In genomic region chr6:52995913-52996685, GRCh38 we compare ENCODE assay signal across 8 cellular contexts. TPM values are rescaled to one million over a fixed set of nuclear protein-coding genes. Genes with fewer than 3 reads are reported as not detected.
A peak's percentile ranks its signal among the peaks of the same experiment; 100 is the strongest.
DNase-seq lines count a peak whose midpoint lies in the region; ATAC-seq, FAIRE-seq and TF ChIP-seq lines count a peak whose summit lies in the region.

No MANE protein-coding gene starts in this region.

- H3K4me3 ChIP-seq in Karpas-422 (ENCODE audit: low read length) (peak overlapping the region; percentile 45), breast epithelium (peak overlapping the region; percentile 13 to 77 (median 74))

- H3K79me2 ChIP-seq in Karpas-422 (ENCODE audit: low read length), result no peaks in the 10 kb centered on the region

- peaks cover 0 to 5% of the 10 kb centered on the region in 2 donors for H3K27me3 Mint-ChIP-seq in T-cell

- H3K27me3 ChIP-seq in Karpas-422 (ENCODE audit: low read length) (no peaks in the 10 kb centered on the region), breast epithelium (no peaks in the 10 kb centered on the region)

- H3K9me2 ChIP-seq in Karpas-422 (replicated peaks; ENCODE audit: insufficient read depth, low read length), result no peaks in the 10 kb centered on the region

- H3K4me2 ChIP-seq in Karpas-422 (ENCODE audit: low read depth, low read length, poor library complexity, severe bottlenecking), result peak overlapping the region; percentile 74

- in situ Hi-C loops in Caki2 (cut with HindIII; ENCODE audit: low pct_unique_long_range_greater_than_20kb, low sequenced_read_pairs), result no loop called here

- H4K20me1 ChIP-seq in Karpas-422 (ENCODE audit: insufficient read depth, low read depth, low read length), result no peaks in the 10 kb centered on the region

- H3K27ac ChIP-seq in Karpas-422 (ENCODE audit: low read length) (no peak overlapping the region), breast epithelium (peak overlapping the region; percentile 95 to 96)

- DNase-seq in Caki2 (ENCODE audit: low read depth) (peak; percentile 77), Karpas-422 (peak; percentile 86), T-cell (peak in 27 of 34 experiments; percentile 4 to 51 (median 16)), breast epithelium (ENCODE audit: low spot score in 2 of 2) (peak in 1 of 2 donors; percentile 62), kidney tubule cell (ENCODE audit: low spot score) (peak; percentile 89), frontal cortex (ENCODE audit: low spot score in 2 of 2) (no peak), NCI-H1417 treated with DMSO at 0.1 percent for 48 hours (lab: John Stamatoyannopoulos, UW) (no peak)
- peak; percentile 35 for DNase-seq in stimulated activated CD4-positive, alpha-beta T cell treated with anti-CD3 and anti-CD28 coated beads, Interleukin-4, amount 100 ng/mL, for 24 hours

- CTCF ChIA-PET in T-cell (lab: Charles Lee), result interaction anchor here (0.6 to 2.5 kb wide), 12 partner anchors 12 to 656 kb away, joined by 3 to 17 read pairs (median 4); partner anchors contain the start of gene FBXO9 (in 1 of the 2)

- peaks cover 14 to 33% (median 29%) of the 10 kb centered on the region in 3 donors for H3K4me1 Mint-ChIP-seq in T-cell

- no peak for FAIRE-seq in frontal cortex (lab: Jason Lieb, UNC)

- H3K36me3 ChIP-seq in Karpas-422 (ENCODE audit: insufficient read depth, low read length) (no peaks in the 10 kb centered on the region), breast epithelium (no peaks in the 10 kb centered on the region)

- H3K9me3 Mint-ChIP-seq in T-cell, result no peaks in the 10 kb centered on the region

- intact Hi-C loops in breast epithelium (cut with DNase I; ENCODE audit: low total_unique reads), result no loop called here

- no peaks in the 10 kb centered on the region for H3K36me3 Mint-ChIP-seq in T-cell

- no peak overlapping the region; the same call in 1 of the 2 replicates for H2AFZ ChIP-seq in Karpas-422 (ENCODE audit: low read length)

- H3K4me1 ChIP-seq in Karpas-422 (ENCODE audit: low read length) (peaks cover 15% of the 10 kb centered on the region), breast epithelium (no peaks in the 10 kb centered on the region)

- POLR2A ChIA-PET in T-cell (lab: Charles Lee), result interaction anchor here in 1 of 2 donors (1.4 kb wide), 1 partner anchor 12 kb away, joined by 7 read pairs; no protein-coding TSS in a partner anchor

- TF ChIP-seq CTCF in breast epithelium (IDR thresholded peaks at IDR 0.05), result no peak

- TF ChIP-seq POLR2A in breast epithelium (IDR thresholded peaks at IDR 0.05), result no peak

- peak overlapping the region; percentile 97 to 100 for H3K27ac Mint-ChIP-seq in T-cell

- peak in 1 of 4 experiments; percentile 13 for ATAC-seq in T-cell (replicated peaks in 1 of 4)

- peak overlapping the region; percentile 83 to 96 (median 95) for H3K4me3 Mint-ChIP-seq in T-cell

- H3K9me3 ChIP-seq in Karpas-422 (ENCODE audit: low read length) (no peaks in the 10 kb centered on the region), breast epithelium (no peaks in the 10 kb centered on the region)

- H3K9ac ChIP-seq in Karpas-422 (ENCODE audit: low read length), result no peak overlapping the region; the same call in 1 of the 2 replicates

RNA-seq across cellular contexts. Expression of gene GSTA4, which starts 1.0 kb away (rescaled TPM):
- total RNA-seq in Caki2 (2014; rRNA removed; shearing (Covaris generic); ENCODE audit: low replicate concordance), result 83.6 and 89.8 TPM in 2 replicates
- 0.97 and 2.8 TPM in 2 replicates for total RNA-seq in Karpas-422 (2014; rRNA removed; shearing (Covaris generic); ENCODE audit: low replicate concordance)
- total RNA-seq in T-cell (under 1 TPM; 0.35 to 0.85 (median 0.65) TPM), breast epithelium (10 to 100 TPM; 19.3 to 25.9 (median 20.6) TPM), frontal cortex (119 TPM)

Comparison
In these comparisons a context has a peak if more than half of its experiments do, and no peak if none do; other contexts are left out.
1. DNase-seq: peak in Caki2 (single experiment), Karpas-422 (single experiment), T-cell (27 of 34), kidney tubule cell (single experiment) and stimulated activated CD4-positive, alpha-beta T cell treated with anti-CD3 and anti-CD28 coated beads, Interleukin-4, amount 100 ng/mL, for 24 hours (single experiment); none in frontal cortex (0 of 2) and NCI-H1417 treated with DMSO at 0.1 percent for 48 hours (single experiment).